8 cellular contexts compared by ENCODE assay signal in genomic region chr18:712401-713134, GRCh38. TPM values are rescaled to one million over a fixed set of nuclear protein-coding genes. Genes with fewer than 3 reads are reported as not detected.
DNase-seq lines count a peak whose midpoint lies in the region; ATAC-seq and TF ChIP-seq lines count a peak whose summit lies in the region.

Gene ENOSF1 (minus strand): TSS chr18:712630. CDS start chr18:712587, 43 bp downstream.

- no peaks in the 10 kb centered on the region for H3K27me3 ChIP-seq in HUES64 (ENCODE audit: insufficient read depth, low read length)
- no peaks in the 10 kb centered on the region for H3K27me3 ChIP-seq in osteoblast (ENCODE audit: insufficient read depth, low read length)
- no peaks in the 10 kb centered on the region for H3K27me3 ChIP-seq in thoracic aorta (replicated peaks; ENCODE audit: insufficient read depth)

- H4K20me1 ChIP-seq in osteoblast (ENCODE audit: insufficient read depth, low read length) = peaks cover 8% of the 10 kb centered on the region

- H3K36me3 Mint-ChIP-seq in activated naive CD4-positive, alpha-beta T cell treated with anti-CD3 and anti-CD28 coated beads, Interleukin-2, amount 50 U/mL, for 24 hours = peaks cover 8% of the 10 kb centered on the region

- H2AFZ ChIP-seq in osteoblast (ENCODE audit: low read length) = peak within 1 kb of the TSS; percentile 82

- DNase-seq in DMS153 treated with DMSO at 0.1 percent for 48 hours (lab: John Stamatoyannopoulos, UW; ENCODE audit: unreplicated experiment) = peak; percentile 41
- peak; percentile 88 for DNase-seq in glomerular visceral epithelial cell (ENCODE audit: extremely low spot score)
- DNase-seq in osteoblast (ENCODE audit: insufficient read length, low spot score, missing footprints) = peak; percentile 97
- peak; percentile 25 for DNase-seq in thoracic aorta (ENCODE audit: low spot score)

- H3K4me1 ChIP-seq in HUES64 (ENCODE audit: insufficient read depth, low read length) (0 out of 2 replicates have a peak, but pooled peaks cover 3% of the 10 kb centered on the region), osteoblast (ENCODE audit: insufficient read depth, low read length) (peaks cover 22% of the 10 kb centered on the region), thoracic aorta (ENCODE audit: control insufficient read depth in 1 of 2, low read depth in 2 of 2) (peaks cover 0 to 11% of the 10 kb centered on the region in 2 donors)

- H3K4me3 ChIP-seq in HUES64 (ENCODE audit: low read length) (peak within 1 kb of the TSS; percentile 89), osteoblast (ENCODE audit: insufficient read depth, low read length) (peak within 1 kb of the TSS; percentile 78), thoracic aorta (peak within 1 kb of the TSS; percentile 93)

- peaks cover 5% of the 10 kb centered on the region for H3K9me3 Mint-ChIP-seq in activated naive CD4-positive, alpha-beta T cell treated with anti-CD3 and anti-CD28 coated beads, Interleukin-2, amount 50 U/mL, for 24 hours

- H3K27me3 Mint-ChIP-seq in activated naive CD4-positive, alpha-beta T cell treated with anti-CD3 and anti-CD28 coated beads, Interleukin-2, amount 50 U/mL, for 24 hours = no peaks in the 10 kb centered on the region

- peaks cover 50% of the 10 kb centered on the region for H3K4me1 Mint-ChIP-seq in activated naive CD4-positive, alpha-beta T cell treated with anti-CD3 and anti-CD28 coated beads, Interleukin-2, amount 50 U/mL, for 24 hours

- peaks cover 36% of the 10 kb centered on the region for H3K79me2 ChIP-seq in osteoblast (ENCODE audit: insufficient read depth, low read length)

- peak within 1 kb of the TSS; percentile 98 for H3K4me2 ChIP-seq in osteoblast (ENCODE audit: insufficient read depth, low read length)

- H3K27ac Mint-ChIP-seq in activated naive CD4-positive, alpha-beta T cell treated with anti-CD3 and anti-CD28 coated beads, Interleukin-2, amount 50 U/mL, for 24 hours = peak within 1 kb of the TSS; percentile 94

- H3K4me3 Mint-ChIP-seq in activated naive CD4-positive, alpha-beta T cell treated with anti-CD3 and anti-CD28 coated beads, Interleukin-2, amount 50 U/mL, for 24 hours = peak within 1 kb of the TSS; percentile 90

- H3K9me3 ChIP-seq in HUES64 (ENCODE audit: insufficient read depth, low read depth, low read length) (no peaks in the 10 kb centered on the region), osteoblast (ENCODE audit: low read depth, low read length) (no peaks in the 10 kb centered on the region), thoracic aorta (no peaks in the 10 kb centered on the region)

- TF ChIP-seq CTCF in osteoblast (IDR thresholded peaks at IDR 0.05; ENCODE audit: extremely low read depth, low read depth, low read length) (peak; percentile 54), thoracic aorta (IDR thresholded peaks at IDR 0.05) (peak; percentile 89)

- peaks cover 7% of the 10 kb centered on the region for H3K36me3 ChIP-seq in HUES64 (ENCODE audit: insufficient read depth, low read length)
- peaks cover 6% of the 10 kb centered on the region for H3K36me3 ChIP-seq in osteoblast (ENCODE audit: insufficient read depth, low read length)
- no peaks in the 10 kb centered on the region for H3K36me3 ChIP-seq in thoracic aorta

- peak within 1 kb of the TSS; percentile 88 for H3K9ac ChIP-seq in HUES64 (ENCODE audit: low read depth, low read length)

- ATAC-seq in GM21423 (IDR thresholded peaks at IDR 0.05; ENCODE audit: unreplicated experiment) (peak; percentile 85), SK-N-SH treated with all-trans-retinoic acid at 6 μM for 48 hours (peak; percentile 93), thoracic aorta (ENCODE audit: insufficient number of reproducible peaks, low FRiP score, low read depth) (peak; percentile 53)

- H3K27ac ChIP-seq in HUES64 (ENCODE audit: low read depth, low read length) (peak within 1 kb of the TSS; percentile 84; the same call in 1 of the 2 replicates), osteoblast (ENCODE audit: low read depth, low read length) (peak within 1 kb of the TSS; percentile 94), thoracic aorta (peak within 1 kb of the TSS; percentile 68 to 70)

- WGBS in HUES64 = 7% methylated on average over 91 of the region's 91 CpGs

TF ChIP-seq in SK-N-SH treated with all-trans-retinoic acid at 6 μM for 48 hours, 23 proteins besides CTCF, POLR2A, EP300 and RAD21:
- TF ChIP-seq ZFP3 (CRISPR knock-in tag; IDR thresholded peaks at IDR 0.05) (no peak), PPARA (CRISPR knock-in tag; IDR thresholded peaks at IDR 0.05; ENCODE audit: borderline replicate concordance) (no peak)

RNA-seq across cellular contexts. Expression of gene ENOSF1, which starts in this region (rescaled TPM):
- 23.1 TPM for polyA plus RNA-seq in HUES64 (2013, experiment 1 of 2)
- 27.4 TPM for polyA plus RNA-seq in HUES64 (2013, experiment 2 of 2)
- total RNA-seq in osteoblast (47.0 and 56.3 TPM in 2 replicates), thoracic aorta (10 to 100 TPM; 77.8 to 85.9 TPM)

Comparison
In these comparisons a context has a peak if more than half of its experiments do, and no peak if none do; other contexts are left out.
1. Peak in every context shown above with its lines: DNase-seq, ATAC-seq, H3K4me3 ChIP-seq and H3K27ac ChIP-seq.
2. DNase-seq: peak in every context shown above with its lines; median percentile 97 in osteoblast; 88 in glomerular visceral epithelial cell; 41 in DMS153 treated with DMSO at 0.1 percent for 48 hours; 25 in thoracic aorta.